8 cellular contexts compared by ENCODE assay signal in the genomic region with DNA sequence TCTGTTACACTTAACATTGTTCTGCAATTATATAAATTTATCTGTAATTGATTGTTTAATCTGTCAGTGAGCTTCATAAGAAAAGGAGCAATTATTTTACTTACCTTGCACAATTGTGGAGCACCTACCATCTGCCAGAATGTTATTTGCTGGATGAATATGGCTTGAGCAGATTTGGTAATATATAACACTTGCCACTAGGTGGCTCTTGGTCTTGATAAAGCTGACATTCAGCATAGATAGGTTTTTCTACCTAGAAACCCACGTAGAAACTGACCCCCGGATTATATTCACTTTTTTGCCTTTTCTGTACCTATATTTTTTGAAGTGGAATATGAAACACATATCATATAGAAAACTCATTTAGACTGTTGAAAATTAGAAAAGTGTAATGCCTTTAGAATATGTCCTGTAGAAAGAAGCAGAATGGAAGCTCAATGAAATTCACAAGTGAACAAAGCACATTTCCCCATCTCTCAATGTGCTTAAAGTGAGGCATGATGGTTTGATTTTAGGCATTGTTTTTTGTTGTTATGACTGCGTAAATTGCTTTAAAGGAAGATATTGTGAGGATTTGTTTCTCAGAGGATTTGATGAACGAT. TPM values are rescaled to one million over a fixed set of nuclear protein-coding genes. Genes with fewer than 3 reads are reported as not detected.
DNase-seq lines count a peak whose midpoint lies in the region; ATAC-seq and TF ChIP-seq lines count a peak whose summit lies in the region.

No MANE protein-coding gene starts in this region.

- ATAC-seq in HG03039 (IDR thresholded peaks at IDR 0.05; ENCODE audit: unreplicated experiment): peak; percentile 73
- ATAC-seq in activated CD8-positive, alpha-beta T cell treated with anti-CD3 and anti-CD28 coated beads for 36 hours: peak; percentile 78

- intact Hi-C loops in activated CD8-positive, alpha-beta T cell treated with anti-CD3 and anti-CD28 coated beads for 36 hours (cut with micrococcal nuclease): loop anchor here (1.0 kb wide), 1 partner anchor 80 kb away; no protein-coding TSS in a partner anchor

- H3K27ac Mint-ChIP-seq in activated CD8-positive, alpha-beta T cell treated with anti-CD3 and anti-CD28 coated beads for 36 hours: no peak overlapping the region
- peak overlapping the region; percentile 84 for H3K27ac Mint-ChIP-seq in progenitor cell of endocrine pancreas

- H3K9me3 Mint-ChIP-seq in activated CD8-positive, alpha-beta T cell treated with anti-CD3 and anti-CD28 coated beads for 36 hours: no peaks in the 10 kb centered on the region
- no peaks in the 10 kb centered on the region for H3K9me3 Mint-ChIP-seq in progenitor cell of endocrine pancreas (ENCODE audit: low read depth)

- peaks cover 4% of the 10 kb centered on the region for H3K36me3 Mint-ChIP-seq in activated CD8-positive, alpha-beta T cell treated with anti-CD3 and anti-CD28 coated beads for 36 hours (ENCODE audit: low read depth)
- peaks cover 3% of the 10 kb centered on the region for H3K36me3 Mint-ChIP-seq in progenitor cell of endocrine pancreas (ENCODE audit: insufficient read depth)

- H3K4me1 Mint-ChIP-seq in activated CD8-positive, alpha-beta T cell treated with anti-CD3 and anti-CD28 coated beads for 36 hours (ENCODE audit: low read depth): peaks cover 42% of the 10 kb centered on the region
- H3K4me1 Mint-ChIP-seq in progenitor cell of endocrine pancreas (ENCODE audit: low read depth): peaks cover 30% of the 10 kb centered on the region

- no peak overlapping the region for H3K4me3 Mint-ChIP-seq in activated CD8-positive, alpha-beta T cell treated with anti-CD3 and anti-CD28 coated beads for 36 hours
- no peak overlapping the region for H3K4me3 Mint-ChIP-seq in progenitor cell of endocrine pancreas (ENCODE audit: low read depth)

- POLR2A ChIA-PET in activated CD8-positive, alpha-beta T cell treated with anti-CD3 and anti-CD28 coated beads for 36 hours (lab: Charles Lee): interaction anchor here (1.5 kb wide), 1 partner anchor 12 kb away, joined by 3 read pairs; no protein-coding TSS in a partner anchor

- TF ChIP-seq CTCF in AG09309 (IDR thresholded peaks at IDR 0.05; ENCODE audit: control insufficient read depth, insufficient read depth, low read depth, low read length, missing control alignments) (peak; percentile 62), GM13976 (IDR thresholded peaks at IDR 0.05; ENCODE audit: borderline replicate concordance, control extremely low read depth, extremely low read depth, insufficient read depth, missing control alignments) (peak; percentile 54), progenitor cell of endocrine pancreas (IDR thresholded peaks at IDR 0.05; ENCODE audit: unreplicated experiment) (peak; percentile 85)
- TF ChIP-seq CTCF in activated CD8-positive, alpha-beta T cell treated with anti-CD3 and anti-CD28 coated beads for 36 hours (IDR thresholded peaks at IDR 0.05): peak; percentile 81

- CTCF ChIA-PET in activated CD8-positive, alpha-beta T cell treated with anti-CD3 and anti-CD28 coated beads for 36 hours (lab: Charles Lee): interaction anchor here (0.6 to 6.9 kb wide), 52 partner anchors 10 to 713 kb away, joined by 3 to 116 read pairs (median 5); partner anchors contain the start of gene RBPJ

- no peaks in the 10 kb centered on the region for H3K27me3 Mint-ChIP-seq in activated CD8-positive, alpha-beta T cell treated with anti-CD3 and anti-CD28 coated beads for 36 hours
- no peaks in the 10 kb centered on the region for H3K27me3 Mint-ChIP-seq in progenitor cell of endocrine pancreas

- DNase-seq in AG09309 (ENCODE audit: low read depth) (no peak), GM13976 (ENCODE audit: low spot score) (peak; percentile 54), NCI-H2107 treated with DMSO at 0.1 percent for 48 hours (lab: John Stamatoyannopoulos, UW; ENCODE audit: unreplicated experiment) (peak; percentile 52), germinal center (ENCODE audit: low spot score) (peak; percentile 49), progenitor cell of endocrine pancreas (ENCODE audit: low spot score, unreplicated experiment) (no peak)
- DNase-seq in activated CD8-positive, alpha-beta T cell treated with anti-CD3 and anti-CD28 coated beads for 36 hours: no peak
- no peak for DNase-seq in activated T-cell treated with anti-CD3 and anti-CD28 coated beads, Interleukin-2, amount 50 U/mL, for 48 hours

- no peak overlapping the region for H3K4me3 ChIP-seq in AG09309 (ENCODE audit: control insufficient read depth, low read depth, low read length)

- in situ Hi-C loops in GM13976 (cut with MboI; ENCODE audit: low sequenced_read_pairs, unreplicated experiment): loop anchor here (5.0 to 25.0 kb wide), 2 partner anchors 77 to 682 kb away; no protein-coding TSS in a partner anchor

RNA-seq across cellular contexts. Expression of gene RBPJ, which starts 9.5 kb away (rescaled TPM):
- total RNA-seq in activated CD8-positive, alpha-beta T cell treated with anti-CD3 and anti-CD28 coated beads for 36 hours: 100 to 1,000 TPM; 150 to 151 TPM
- 162 and 173 TPM in 2 replicates for total RNA-seq in progenitor cell of endocrine pancreas

Comparison
In these comparisons a context has a peak if more than half of its experiments do, and no peak if none do; other contexts are left out.
1. DNase-seq: peak in GM13976 (single experiment), NCI-H2107 treated with DMSO at 0.1 percent for 48 hours (single experiment) and germinal center (single experiment); none in AG09309 (single experiment), activated CD8-positive, alpha-beta T cell treated with anti-CD3 and anti-CD28 coated beads for 36 hours (single experiment), progenitor cell of endocrine pancreas (single experiment) and activated T-cell treated with anti-CD3 and anti-CD28 coated beads, Interleukin-2, amount 50 U/mL, for 48 hours (0 of 2).
2. Peak in every context shown above with its lines, with median percentiles within 50 percentile points of each other: CTCF ChIP-seq.